13 cellular contexts compared by ENCODE assay signal in the genomic region with DNA sequence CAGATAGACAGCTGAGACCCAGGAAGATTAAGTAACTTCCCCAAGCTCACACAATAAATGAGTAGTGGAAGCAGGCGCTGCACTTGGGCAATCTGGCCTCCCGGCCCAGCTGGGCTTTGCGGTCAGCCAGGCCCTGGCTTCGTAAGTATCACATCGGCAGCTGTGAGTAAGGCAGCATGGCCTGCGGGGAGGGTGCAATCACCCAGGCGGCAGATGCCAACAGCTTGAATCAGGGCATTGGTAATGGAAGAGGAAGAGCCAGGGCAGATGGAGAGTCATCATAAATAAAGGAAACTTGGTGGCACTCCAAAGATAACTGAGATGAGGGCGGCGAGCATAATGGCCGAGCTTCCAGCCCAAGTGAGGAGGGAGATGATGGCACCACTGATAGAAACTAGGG.
DNase-seq lines count a peak whose midpoint lies in the region; ATAC-seq and TF ChIP-seq lines count a peak whose summit lies in the region.
"Had no signal": no experiment of that assay in that cellular context is flagged by ENCODE, and none has a peak within 500 bp of the region (broad histone marks: within the 10 kb centered on the region; RNA-seq: fewer than 3 reads in every experiment).

No MANE protein-coding gene starts in this region.

- ATAC-seq in RWPE2 (ENCODE audit: low read depth), result peak; percentile 95
- ATAC-seq in GM18867 (IDR thresholded peaks at IDR 0.05; ENCODE audit: unreplicated experiment), result no peak
- no peak for ATAC-seq in HG03045 (IDR thresholded peaks at IDR 0.05; ENCODE audit: unreplicated experiment)
- ATAC-seq in GM21367 (IDR thresholded peaks at IDR 0.05; ENCODE audit: unreplicated experiment), result no peak
- ATAC-seq: activated T-cell treated with anti-CD3 and anti-CD28 coated beads, Interleukin-2, amount 50 U/mL, for 72 hours had no signal

- no peaks in the 10 kb centered on the region for H3K9me3 ChIP-seq in RWPE2 (ENCODE audit: severe bottlenecking)

- H3K36me3 ChIP-seq in RWPE2 (ENCODE audit: low read depth), result no peaks in the 10 kb centered on the region
- H3K36me3 ChIP-seq: WERI-Rb-1 had no signal

- peak; percentile 97 for DNase-seq in HS-5 (ENCODE audit: low read depth)
- DNase-seq in RWPE2 (ENCODE audit: low spot score), result peak; percentile 91
- DNase-seq in fibroblast of pulmonary artery (ENCODE audit: low read depth), result peak; percentile 37
- DNase-seq in substantia nigra (lab: John Stamatoyannopoulos, UW), result peak in 40 of 49 donors; percentile 7 to 71 (median 36)
- DNase-seq in stimulated activated CD4-positive, alpha-beta T cell treated with anti-CD3 and anti-CD28 coated beads, Interleukin-2, amount 100 ng/mL, for 24 hours, result no peak
- DNase-seq: activated T-cell treated with anti-CD3 and anti-CD28 coated beads, Interleukin-2, amount 50 U/mL, for 72 hours; cortex of kidney; DND-41; stimulated activated naive CD4-positive, alpha-beta T cell; WERI-Rb-1 had no signal

- H3K4me3 ChIP-seq in RWPE2 (ENCODE audit: severe bottlenecking) (no peak overlapping the region), fibroblast of pulmonary artery (replicated peaks; ENCODE audit: low read depth, low read length) (no peak overlapping the region)

- no peaks in the 10 kb centered on the region for H3K27me3 ChIP-seq in RWPE2 (ENCODE audit: insufficient read depth, poor library complexity, severe bottlenecking)

- no peak for TF ChIP-seq CTCF in RWPE2 (IDR thresholded peaks at IDR 0.05; ENCODE audit: poor library complexity, severe bottlenecking)
- TF ChIP-seq CTCF in fibroblast of pulmonary artery (IDR thresholded peaks at IDR 0.05; ENCODE audit: low read length, missing control alignments), result no peak

- H3K27ac ChIP-seq in RWPE2 (ENCODE audit: poor library complexity, severe bottlenecking), result peak overlapping the region; percentile 68
- H3K27ac ChIP-seq in substantia nigra (ENCODE audit: low read depth, low read length, poor library complexity, severe bottlenecking), result peak overlapping the region; percentile 7
- H3K27ac ChIP-seq: WERI-Rb-1 had no signal

- peaks cover 10% of the 10 kb centered on the region for H3K4me1 ChIP-seq in RWPE2 (ENCODE audit: insufficient read depth, poor library complexity, severe bottlenecking)

Comparison
In these comparisons a context has a peak if more than half of its experiments do, and no peak if none do; other contexts are left out.
1. DNase-seq: peak in HS-5 (single experiment), RWPE2 (single experiment), fibroblast of pulmonary artery (single experiment) and substantia nigra (40 of 49); none in stimulated activated CD4-positive, alpha-beta T cell treated with anti-CD3 and anti-CD28 coated beads, Interleukin-2, amount 100 ng/mL, for 24 hours (0 of 2).